1 cellular context compared by ENCODE assay signal in genomic region chr20:36462440-36463211, GRCh38.
A peak's percentile ranks its signal among the peaks of the same experiment; 100 is the strongest.
TF ChIP-seq lines count a peak whose summit lies in the region.

No MANE protein-coding gene starts in this region.

TF ChIP-seq in K562, 482 proteins besides CTCF, POLR2A, EP300 and RAD21 (continued from another document):
- no peak for TF ChIP-seq U2AF1 (optimal IDR thresholded peaks at IDR 0.05; ENCODE audit: low read depth, low read length)
- no peak for TF ChIP-seq DACH1 (IDR thresholded peaks at IDR 0.05; ENCODE audit: partially characterized antibody)
- TF ChIP-seq TEAD4 (IDR thresholded peaks at IDR 0.05; ENCODE audit: low read length): no peak
- no peak for TF ChIP-seq TEAD4 (CRISPR knock-in tag; IDR thresholded peaks at IDR 0.05; ENCODE audit: borderline replicate concordance)
- no peak for TF ChIP-seq COPS2 (conservative IDR thresholded peaks at IDR 0.05)
- no peak for TF ChIP-seq TRIM25 (IDR thresholded peaks at IDR 0.05; ENCODE audit: borderline replicate concordance)
- no peak for TF ChIP-seq ZNF511 (CRISPR knock-in tag; IDR thresholded peaks at IDR 0.05)
- no peak for TF ChIP-seq SMAD4 (CRISPR knock-in tag; conservative IDR thresholded peaks at IDR 0.05)
- no peak for TF ChIP-seq GTF2B (IDR thresholded peaks at IDR 0.05; ENCODE audit: extremely low read depth, insufficient read length)
- TF ChIP-seq ZBTB7A (IDR thresholded peaks at IDR 0.05; ENCODE audit: borderline replicate concordance, control insufficient read depth, low read depth, low read length): peak; percentile 70; the same call in 1 of the 2 replicates
- TF ChIP-seq LARP7 (IDR thresholded peaks at IDR 0.05): no peak
- no peak for TF ChIP-seq L3MBTL2 (IDR thresholded peaks at IDR 0.05)
- no peak for TF ChIP-seq TRIM28 (IDR thresholded peaks at IDR 0.05)
- TF ChIP-seq RBFOX2 (IDR thresholded peaks at IDR 0.05; ENCODE audit: low read depth, low read length): peak; percentile 34; the same call in 1 of the 2 replicates
- peak; percentile 48; the same call in 1 of the 2 replicates for TF ChIP-seq POLR2G (IDR thresholded peaks at IDR 0.05; ENCODE audit: low read depth, low read length)
- no peak for TF ChIP-seq ZNF740 (CRISPR knock-in tag; IDR thresholded peaks at IDR 0.05)
- no peak for TF ChIP-seq ZNF740 (tag; IDR thresholded peaks at IDR 0.05)
- TF ChIP-seq CBFA2T3 (IDR thresholded peaks at IDR 0.05): 0 out of 2 replicates have a peak, but pooled peaks have one; percentile 10
- no peak for TF ChIP-seq PHF21A (IDR thresholded peaks at IDR 0.05; ENCODE audit: borderline replicate concordance, low read depth)
- TF ChIP-seq FIP1L1 (IDR thresholded peaks at IDR 0.05; ENCODE audit: low read depth, low read length, poor library complexity, severe bottlenecking): no peak
- TF ChIP-seq HNRNPL (IDR thresholded peaks at IDR 0.05; ENCODE audit: low read depth, low read length): no peak
- TF ChIP-seq ZBTB43 (CRISPR knock-in tag; IDR thresholded peaks at IDR 0.05): no peak
- peak; percentile 56 for TF ChIP-seq PCBP1 (IDR thresholded peaks at IDR 0.05; ENCODE audit: low read depth, low read length, poor library complexity, severe bottlenecking)
- no peak for TF ChIP-seq ZNF644 (tag; IDR thresholded peaks at IDR 0.05; ENCODE audit: low read depth)
- TF ChIP-seq HDAC3 (IDR thresholded peaks at IDR 0.05; ENCODE audit: borderline replicate concordance, partially characterized antibody): no peak
TF ChIP-seq in K562: peak in this region for 7.
